Comparison of ENCODE assay signal across 1 cellular context in genomic region chr22:18083406-18083805, GRCh38.
TF ChIP-seq lines count a peak whose summit lies in the region.

No MANE protein-coding gene starts in this region.

TF ChIP-seq in K562, 482 proteins besides CTCF, POLR2A, EP300 and RAD21:
- TF ChIP-seq RBFOX2 (IDR thresholded peaks at IDR 0.05; ENCODE audit: low read depth, low read length) (0 out of 2 replicates have a peak, but pooled peaks have one; percentile 20), ZNF134 (CRISPR knock-in tag; conservative IDR thresholded peaks at IDR 0.05) (no peak)
